In the genomic region with DNA sequence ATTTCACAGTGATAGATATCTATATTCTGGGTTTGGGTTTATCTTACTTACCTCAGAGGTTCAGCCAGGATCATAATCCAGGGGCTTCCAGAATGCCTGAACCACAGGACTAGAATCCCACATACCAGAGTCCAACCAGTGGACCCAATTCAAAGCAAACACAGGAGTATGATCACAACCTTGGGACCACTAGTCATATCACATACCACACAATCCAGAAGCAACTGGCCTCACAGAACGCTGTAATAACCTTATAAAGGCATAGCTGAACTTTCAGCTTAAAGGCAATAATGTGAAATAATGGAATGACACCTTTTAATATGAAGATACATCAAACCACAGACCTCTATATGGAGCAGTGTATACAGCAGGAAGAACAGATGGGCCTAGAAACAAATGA, we compare ENCODE assay signal across 1 cellular context.
TF ChIP-seq lines count a peak whose summit lies in the region.

No MANE protein-coding gene starts in this region.

TF ChIP-seq in HepG2, 621 proteins besides CTCF, POLR2A, EP300 and RAD21 (continued from another document and continues in another):
- TF ChIP-seq KLF12 (CRISPR knock-in tag; IDR thresholded peaks at IDR 0.05; ENCODE audit: borderline replicate concordance) (no peak), GLI4 (CRISPR knock-in tag; IDR thresholded peaks at IDR 0.05; ENCODE audit: borderline replicate concordance) (no peak), NR2F1 (CRISPR knock-in tag; IDR thresholded peaks at IDR 0.05) (no peak), ZNF644 (CRISPR knock-in tag; IDR thresholded peaks at IDR 0.05; ENCODE audit: low read depth) (peak; percentile 84), ELF1 (CRISPR knock-in tag; IDR thresholded peaks at IDR 0.05) (no peak), ZNF713 (CRISPR knock-in tag; IDR thresholded peaks at IDR 0.05) (no peak), TARDBP (CRISPR knock-in tag; IDR thresholded peaks at IDR 0.05) (0 out of 2 replicates have a peak, but pooled peaks have one; percentile 18), GTF3A (CRISPR knock-in tag; conservative IDR thresholded peaks at IDR 0.05) (no peak), CENPT (CRISPR knock-in tag; IDR thresholded peaks at IDR 0.05; ENCODE audit: low read depth) (no peak), NR2F6 (IDR thresholded peaks at IDR 0.05) (no peak), NR2F6 (CRISPR knock-in tag; IDR thresholded peaks at IDR 0.05) (no peak), MBD4 (IDR thresholded peaks at IDR 0.05; ENCODE audit: borderline replicate concordance, low read length) (no peak), SALL1 (CRISPR knock-in tag; IDR thresholded peaks at IDR 0.05) (peak; percentile 59; the same call in 1 of the 2 replicates), FOSL1 (CRISPR knock-in tag; IDR thresholded peaks at IDR 0.05; ENCODE audit: borderline replicate concordance) (no peak), ZFP37 (CRISPR knock-in tag; IDR thresholded peaks at IDR 0.05; ENCODE audit: borderline replicate concordance) (no peak), MAF1 (CRISPR knock-in tag; IDR thresholded peaks at IDR 0.05; ENCODE audit: borderline replicate concordance) (no peak), ZNF75D (CRISPR knock-in tag; IDR thresholded peaks at IDR 0.05; ENCODE audit: borderline replicate concordance) (no peak), ZNF7 (CRISPR knock-in tag; IDR thresholded peaks at IDR 0.05) (no peak), ASH2L (IDR thresholded peaks at IDR 0.05; ENCODE audit: insufficient read length, low read depth, low read length) (peak; percentile 69), ZNF878 (CRISPR knock-in tag; IDR thresholded peaks at IDR 0.05) (no peak), ZNF383 (CRISPR knock-in tag; IDR thresholded peaks at IDR 0.05; ENCODE audit: borderline replicate concordance) (no peak), ZBTB4 (CRISPR knock-in tag; IDR thresholded peaks at IDR 0.05; ENCODE audit: borderline replicate concordance) (no peak), PRDM15 (CRISPR knock-in tag; IDR thresholded peaks at IDR 0.05) (no peak), ZNF703 (CRISPR knock-in tag; IDR thresholded peaks at IDR 0.05; ENCODE audit: borderline replicate concordance) (no peak), MYNN (CRISPR knock-in tag; IDR thresholded peaks at IDR 0.05; ENCODE audit: low read depth) (no peak), RFX5 (IDR thresholded peaks at IDR 0.05; ENCODE audit: low read depth, low read length) (0 out of 2 replicates have a peak, but pooled peaks have one; percentile 15), HDAC2 (CRISPR knock-in tag; IDR thresholded peaks at IDR 0.05) (peak; percentile 5; the same call in 1 of the 2 replicates), EZH2 (conservative IDR thresholded peaks at IDR 0.05; ENCODE audit: low read depth, low read length) (no peak), ZNF136 (CRISPR knock-in tag; IDR thresholded peaks at IDR 0.05; ENCODE audit: low read depth) (no peak), KLF11 (CRISPR knock-in tag; IDR thresholded peaks at IDR 0.05) (no peak), ZNF446 (CRISPR knock-in tag; IDR thresholded peaks at IDR 0.05) (no peak), ARNTL (CRISPR knock-in tag; IDR thresholded peaks at IDR 0.05) (0 out of 2 replicates have a peak, but pooled peaks have one; percentile 15), ZNF784 (CRISPR knock-in tag; IDR thresholded peaks at IDR 0.05; ENCODE audit: borderline replicate concordance) (no peak), ZFAT (CRISPR knock-in tag; conservative IDR thresholded peaks at IDR 0.05) (no peak), ZNF367 (CRISPR knock-in tag; IDR thresholded peaks at IDR 0.05; ENCODE audit: borderline replicate concordance) (no peak), ADNP (CRISPR knock-in tag; IDR thresholded peaks at IDR 0.05) (no peak), MXI1 (IDR thresholded peaks at IDR 0.05; ENCODE audit: borderline replicate concordance, low read depth, low read length) (no peak; the same call in 2 of the 3 replicates), NFKBIZ (CRISPR knock-in tag; IDR thresholded peaks at IDR 0.05) (no peak)
- TF ChIP-seq, protein P1, sequence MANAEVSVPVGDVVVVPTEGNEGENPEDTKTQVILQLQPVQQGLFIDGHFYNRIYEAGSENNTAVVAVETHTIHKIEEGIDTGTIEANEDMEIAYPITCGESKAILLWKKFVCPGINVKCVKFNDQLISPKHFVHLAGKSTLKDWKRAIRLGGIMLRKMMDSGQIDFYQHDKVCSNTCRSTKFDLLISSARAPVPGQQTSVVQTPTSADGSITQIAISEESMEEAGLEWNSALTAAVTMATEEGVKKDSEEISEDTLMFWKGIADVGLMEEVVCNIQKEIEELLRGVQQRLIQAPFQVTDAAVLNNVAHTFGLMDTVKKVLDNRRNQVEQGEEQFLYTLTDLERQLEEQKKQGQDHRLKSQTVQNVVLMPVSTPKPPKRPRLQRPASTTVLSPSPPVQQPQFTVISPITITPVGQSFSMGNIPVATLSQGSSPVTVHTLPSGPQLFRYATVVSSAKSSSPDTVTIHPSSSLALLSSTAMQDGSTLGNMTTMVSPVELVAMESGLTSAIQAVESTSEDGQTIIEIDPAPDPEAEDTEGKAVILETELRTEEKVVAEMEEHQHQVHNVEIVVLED (CRISPR knock-in tag; IDR thresholded peaks at IDR 0.05; ENCODE audit: borderline replicate concordance) = no peak
- TF ChIP-seq, protein P2, sequence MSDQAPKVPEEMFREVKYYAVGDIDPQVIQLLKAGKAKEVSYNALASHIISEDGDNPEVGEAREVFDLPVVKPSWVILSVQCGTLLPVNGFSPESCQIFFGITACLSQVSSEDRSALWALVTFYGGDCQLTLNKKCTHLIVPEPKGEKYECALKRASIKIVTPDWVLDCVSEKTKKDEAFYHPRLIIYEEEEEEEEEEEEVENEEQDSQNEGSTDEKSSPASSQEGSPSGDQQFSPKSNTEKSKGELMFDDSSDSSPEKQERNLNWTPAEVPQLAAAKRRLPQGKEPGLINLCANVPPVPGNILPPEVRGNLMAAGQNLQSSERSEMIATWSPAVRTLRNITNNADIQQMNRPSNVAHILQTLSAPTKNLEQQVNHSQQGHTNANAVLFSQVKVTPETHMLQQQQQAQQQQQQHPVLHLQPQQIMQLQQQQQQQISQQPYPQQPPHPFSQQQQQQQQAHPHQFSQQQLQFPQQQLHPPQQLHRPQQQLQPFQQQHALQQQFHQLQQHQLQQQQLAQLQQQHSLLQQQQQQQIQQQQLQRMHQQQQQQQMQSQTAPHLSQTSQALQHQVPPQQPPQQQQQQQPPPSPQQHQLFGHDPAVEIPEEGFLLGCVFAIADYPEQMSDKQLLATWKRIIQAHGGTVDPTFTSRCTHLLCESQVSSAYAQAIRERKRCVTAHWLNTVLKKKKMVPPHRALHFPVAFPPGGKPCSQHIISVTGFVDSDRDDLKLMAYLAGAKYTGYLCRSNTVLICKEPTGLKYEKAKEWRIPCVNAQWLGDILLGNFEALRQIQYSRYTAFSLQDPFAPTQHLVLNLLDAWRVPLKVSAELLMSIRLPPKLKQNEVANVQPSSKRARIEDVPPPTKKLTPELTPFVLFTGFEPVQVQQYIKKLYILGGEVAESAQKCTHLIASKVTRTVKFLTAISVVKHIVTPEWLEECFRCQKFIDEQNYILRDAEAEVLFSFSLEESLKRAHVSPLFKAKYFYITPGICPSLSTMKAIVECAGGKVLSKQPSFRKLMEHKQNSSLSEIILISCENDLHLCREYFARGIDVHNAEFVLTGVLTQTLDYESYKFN (CRISPR knock-in tag; conservative IDR thresholded peaks at IDR 0.05) = peak; percentile 68
- TF ChIP-seq, protein P3, sequence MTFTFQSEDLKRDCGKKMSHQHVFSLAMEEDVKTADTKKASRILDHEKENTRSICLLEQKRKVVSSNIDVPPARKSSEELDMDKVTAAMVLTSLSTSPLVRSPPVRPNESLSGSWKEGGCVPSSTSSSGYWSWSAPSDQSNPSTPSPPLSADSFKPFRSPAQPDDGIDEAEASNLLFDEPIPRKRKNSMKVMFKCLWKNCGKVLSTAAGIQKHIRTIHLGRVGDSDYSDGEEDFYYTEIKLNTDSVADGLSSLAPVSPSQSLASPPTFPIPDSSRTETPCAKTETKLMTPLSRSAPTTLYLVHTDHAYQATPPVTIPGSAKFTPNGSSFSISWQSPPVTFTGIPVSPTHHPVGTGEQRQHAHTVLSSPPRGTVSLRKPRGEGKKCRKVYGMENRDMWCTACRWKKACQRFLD (CRISPR knock-in tag; IDR thresholded peaks at IDR 0.05; ENCODE audit: borderline replicate concordance) = no peak
- TF ChIP-seq, protein P4, sequence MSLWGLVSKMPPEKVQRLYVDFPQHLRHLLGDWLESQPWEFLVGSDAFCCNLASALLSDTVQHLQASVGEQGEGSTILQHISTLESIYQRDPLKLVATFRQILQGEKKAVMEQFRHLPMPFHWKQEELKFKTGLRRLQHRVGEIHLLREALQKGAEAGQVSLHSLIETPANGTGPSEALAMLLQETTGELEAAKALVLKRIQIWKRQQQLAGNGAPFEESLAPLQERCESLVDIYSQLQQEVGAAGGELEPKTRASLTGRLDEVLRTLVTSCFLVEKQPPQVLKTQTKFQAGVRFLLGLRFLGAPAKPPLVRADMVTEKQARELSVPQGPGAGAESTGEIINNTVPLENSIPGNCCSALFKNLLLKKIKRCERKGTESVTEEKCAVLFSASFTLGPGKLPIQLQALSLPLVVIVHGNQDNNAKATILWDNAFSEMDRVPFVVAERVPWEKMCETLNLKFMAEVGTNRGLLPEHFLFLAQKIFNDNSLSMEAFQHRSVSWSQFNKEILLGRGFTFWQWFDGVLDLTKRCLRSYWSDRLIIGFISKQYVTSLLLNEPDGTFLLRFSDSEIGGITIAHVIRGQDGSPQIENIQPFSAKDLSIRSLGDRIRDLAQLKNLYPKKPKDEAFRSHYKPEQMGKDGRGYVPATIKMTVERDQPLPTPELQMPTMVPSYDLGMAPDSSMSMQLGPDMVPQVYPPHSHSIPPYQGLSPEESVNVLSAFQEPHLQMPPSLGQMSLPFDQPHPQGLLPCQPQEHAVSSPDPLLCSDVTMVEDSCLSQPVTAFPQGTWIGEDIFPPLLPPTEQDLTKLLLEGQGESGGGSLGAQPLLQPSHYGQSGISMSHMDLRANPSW (CRISPR knock-in tag; IDR thresholded peaks at IDR 0.05; ENCODE audit: borderline replicate concordance) = no peak
- TF ChIP-seq, protein P5, sequence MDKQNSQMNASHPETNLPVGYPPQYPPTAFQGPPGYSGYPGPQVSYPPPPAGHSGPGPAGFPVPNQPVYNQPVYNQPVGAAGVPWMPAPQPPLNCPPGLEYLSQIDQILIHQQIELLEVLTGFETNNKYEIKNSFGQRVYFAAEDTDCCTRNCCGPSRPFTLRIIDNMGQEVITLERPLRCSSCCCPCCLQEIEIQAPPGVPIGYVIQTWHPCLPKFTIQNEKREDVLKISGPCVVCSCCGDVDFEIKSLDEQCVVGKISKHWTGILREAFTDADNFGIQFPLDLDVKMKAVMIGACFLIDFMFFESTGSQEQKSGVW (CRISPR knock-in tag; IDR thresholded peaks at IDR 0.05; ENCODE audit: borderline replicate concordance) = no peak
